Comparison of ENCODE assay signal across 21 cellular contexts in the genomic region with DNA sequence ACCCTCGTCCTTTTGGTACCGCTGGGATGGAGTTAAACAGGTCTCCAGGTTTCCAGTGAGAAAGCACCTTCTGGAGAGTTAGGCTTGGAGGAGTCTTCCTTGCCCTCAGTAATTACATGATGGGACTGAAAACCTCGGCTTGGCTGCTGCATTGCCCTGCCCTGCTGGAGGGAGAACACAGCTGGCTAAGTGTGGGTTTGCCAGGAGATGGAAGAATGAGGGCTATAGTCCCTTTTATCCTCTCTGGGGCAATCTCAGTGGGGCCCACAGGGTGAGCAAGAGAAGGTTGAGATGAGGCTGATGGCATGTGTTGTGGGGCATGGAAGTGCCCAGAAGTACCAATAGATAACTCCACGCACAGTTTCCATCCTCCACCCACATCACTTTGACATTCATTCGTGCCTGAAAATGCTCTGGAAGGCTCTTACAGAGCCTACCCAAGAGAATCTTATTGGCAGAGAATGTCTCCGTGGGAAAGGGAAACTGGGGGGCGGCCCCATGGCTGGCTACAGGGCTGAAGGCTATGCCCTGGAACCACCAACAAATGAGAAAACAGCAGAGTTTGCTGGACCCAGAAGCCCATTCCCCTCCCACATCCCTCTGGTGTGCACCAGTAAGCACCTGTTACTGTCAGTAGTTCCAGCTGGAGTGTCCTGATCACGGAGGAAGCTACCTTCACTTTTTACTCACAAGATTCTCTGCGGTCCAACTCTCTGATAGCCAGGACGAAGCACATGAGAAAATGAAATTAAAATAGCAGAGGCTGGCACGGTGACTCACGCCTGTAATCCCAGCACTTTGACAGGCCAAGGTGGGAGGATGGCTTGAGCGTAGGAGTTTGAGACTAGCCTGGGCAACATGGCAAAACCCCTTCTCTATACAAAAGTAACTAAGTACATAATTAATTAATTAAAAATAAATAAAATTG. TPM values are rescaled to one million over a fixed set of nuclear protein-coding genes. Genes with fewer than 3 reads are reported as not detected.
A peak's percentile ranks its signal among the peaks of the same experiment; 100 is the strongest.
DNase-seq lines count a peak whose midpoint lies in the region; ATAC-seq and TF ChIP-seq lines count a peak whose summit lies in the region.
"Had no signal": no experiment of that assay in that cellular context is flagged by ENCODE, and none has a peak within 500 bp of the region (broad histone marks: within the 10 kb centered on the region; RNA-seq: fewer than 3 reads in every experiment).

No MANE protein-coding gene starts in this region.

- peaks cover 23 to 47% of the 10 kb centered on the region in 2 experiments for H3K27me3 ChIP-seq in mesenchymal stem cell (ENCODE audit: control insufficient read depth in 1 of 2, insufficient read depth in 1 of 2, low read length in 2 of 2)
- H3K27me3 ChIP-seq in gastrocnemius medialis, result no peaks in the 10 kb centered on the region
- H3K27me3 ChIP-seq: SJSA1 had no signal

- H3K4me1 Mint-ChIP-seq in activated CD8-positive, alpha-beta memory T cell treated with anti-CD3 and anti-CD28 coated beads, Interleukin-2, amount 10 ng/mL, durations not matched to agents 7 days and 5 days, result no peaks in the 10 kb centered on the region
- H3K4me1 Mint-ChIP-seq: IgD-negative memory B cell had no signal

- no peaks in the 10 kb centered on the region for H3K36me3 Mint-ChIP-seq in activated CD8-positive, alpha-beta memory T cell treated with anti-CD3 and anti-CD28 coated beads, Interleukin-2, amount 10 ng/mL, durations not matched to agents 7 days and 5 days
- H3K36me3 Mint-ChIP-seq: CD8-positive, alpha-beta T cell; IgD-negative memory B cell had no signal

- H3K27ac ChIP-seq in mesenchymal stem cell (ENCODE audit: low read length, poor library complexity, severe bottlenecking), result no peak overlapping the region
- H3K27ac ChIP-seq in gastrocnemius medialis, result no peak overlapping the region
- H3K27ac ChIP-seq: 22Rv1, SJSA1 had no signal

- no peak overlapping the region for H3K9ac ChIP-seq in mesenchymal stem cell (ENCODE audit: low read length)

- H2BK5ac ChIP-seq in mesenchymal stem cell (ENCODE audit: low read depth, low read length, poor library complexity, severe bottlenecking), result no peak overlapping the region

- no peak overlapping the region for H3K4ac ChIP-seq in mesenchymal stem cell (ENCODE audit: low read depth in 1 of 2, low read length in 2 of 2)

- no peaks in the 10 kb centered on the region for H3K79me1 ChIP-seq in mesenchymal stem cell (replicated peaks; ENCODE audit: low read length, poor library complexity, severe bottlenecking)

- peak overlapping the region in 1 of 2 experiments; percentile 32 for H2BK12ac ChIP-seq in mesenchymal stem cell (ENCODE audit: low read length in 2 of 2)

- H2BK120ac ChIP-seq in mesenchymal stem cell (ENCODE audit: low read depth, low read length), result no peak overlapping the region

- H3K4me1 ChIP-seq in mesenchymal stem cell (ENCODE audit: control insufficient read depth, insufficient read depth, low read depth, low read length) (no peaks in the 10 kb centered on the region), gastrocnemius medialis (no peaks in the 10 kb centered on the region)
- H3K4me1 ChIP-seq: SJSA1 had no signal

- no peak overlapping the region for H3K18ac ChIP-seq in mesenchymal stem cell (ENCODE audit: low read depth in 1 of 2, low read length in 2 of 2)

- H3K4me3 Mint-ChIP-seq in activated CD8-positive, alpha-beta memory T cell treated with anti-CD3 and anti-CD28 coated beads, Interleukin-2, amount 10 ng/mL, durations not matched to agents 7 days and 5 days, result no peak overlapping the region
- H3K4me3 Mint-ChIP-seq: CD8-positive, alpha-beta T cell; IgD-negative memory B cell had no signal

- no peak overlapping the region for H2AK5ac ChIP-seq in mesenchymal stem cell (ENCODE audit: low read length, severe bottlenecking)

- CTCF ChIA-PET in activated CD8-positive, alpha-beta memory T cell treated with anti-CD3 and anti-CD28 coated beads, Interleukin-2, amount 10 ng/mL, durations not matched to agents 7 days and 5 days (lab: Charles Lee), result no interaction called here

- no peak overlapping the region for H3K23ac ChIP-seq in mesenchymal stem cell (ENCODE audit: low read length in 2 of 2)

- TF ChIP-seq POLR2A in gastrocnemius medialis (IDR thresholded peaks at IDR 0.05), result no peak

- ATAC-seq in gastrocnemius medialis (peak; percentile 27 to 79), left lobe of liver (no peak), GM21737 (IDR thresholded peaks at IDR 0.05; ENCODE audit: unreplicated experiment) (no peak)
- ATAC-seq in activated CD8-positive, alpha-beta memory T cell treated with anti-CD3 and anti-CD28 coated beads, Interleukin-2, amount 10 ng/mL, durations not matched to agents 7 days and 5 days, result no peak
- ATAC-seq: CD8-positive, alpha-beta T cell had no signal

- 88% methylated on average over 12 of the region's 13 CpGs for WGBS in mesenchymal stem cell

- peak overlapping the region; percentile 40 for H2BK15ac ChIP-seq in mesenchymal stem cell (ENCODE audit: low read depth, poor library complexity, severe bottlenecking)

- no peaks in the 10 kb centered on the region for H3K9me3 Mint-ChIP-seq in activated CD8-positive, alpha-beta memory T cell treated with anti-CD3 and anti-CD28 coated beads, Interleukin-2, amount 10 ng/mL, durations not matched to agents 7 days and 5 days (ENCODE audit: low read depth)
- H3K9me3 Mint-ChIP-seq: CD8-positive, alpha-beta T cell; IgD-negative memory B cell had no signal

- H3K27ac Mint-ChIP-seq in activated CD8-positive, alpha-beta memory T cell treated with anti-CD3 and anti-CD28 coated beads, Interleukin-2, amount 10 ng/mL, durations not matched to agents 7 days and 5 days, result no peak overlapping the region
- H3K27ac Mint-ChIP-seq: CD8-positive, alpha-beta T cell; IgD-negative memory B cell had no signal

- H3K14ac ChIP-seq in mesenchymal stem cell (ENCODE audit: low read length in 2 of 2), result no peak overlapping the region

- DNase-seq in NCI-H2227 (lab: John Stamatoyannopoulos, UW; ENCODE audit: unreplicated experiment) (peak; percentile 39), NCI-H2227 treated with DMSO at 0.1 percent for 48 hours (lab: John Stamatoyannopoulos, UW) (no peak), RPMI8226 (peak; percentile 23), mesenchymal stem cell (no peak), gastrocnemius medialis (no peak), left lobe of liver (ENCODE audit: low spot score) (no peak)
- DNase-seq in activated CD8-positive, alpha-beta memory T cell treated with anti-CD3 and anti-CD28 coated beads, Interleukin-2, amount 10 ng/mL, durations not matched to agents 7 days and 5 days, result no peak
- DNase-seq: C1 segment of cervical spinal cord; Calu3; CD8-positive, alpha-beta T cell; GDM1; MV-4-11; NCI-H1105 treated with DMSO at 0.1 percent for 48 hours; NCI-H2029 treated with DMSO at 0.1 percent for 48 hours; NCI-H2171 treated with DMSO at 0.1 percent for 48 hours; NCI-H748 treated with DMSO at 0.1 percent for 48 hours had no signal

- H3K27me3 Mint-ChIP-seq in activated CD8-positive, alpha-beta memory T cell treated with anti-CD3 and anti-CD28 coated beads, Interleukin-2, amount 10 ng/mL, durations not matched to agents 7 days and 5 days, result peaks cover 17% of the 10 kb centered on the region
- H3K27me3 Mint-ChIP-seq: IgD-negative memory B cell had no signal

- H3K9me3 ChIP-seq in mesenchymal stem cell (ENCODE audit: control insufficient read depth, low read length), result peaks cover 1% of the 10 kb centered on the region
- no peaks in the 10 kb centered on the region for H3K9me3 ChIP-seq in gastrocnemius medialis
- H3K9me3 ChIP-seq: SJSA1 had no signal

- in situ Hi-C loops in gastrocnemius medialis (cut with MboI; ENCODE audit: low sequenced_read_pairs in 4 of 4), result no loop called here

- H3K36me3 ChIP-seq in mesenchymal stem cell (ENCODE audit: control insufficient read depth in 1 of 2, insufficient read depth in 2 of 2, low read depth in 1 of 2, low read length in 2 of 2), result no peaks in the 10 kb centered on the region
- no peaks in the 10 kb centered on the region for H3K36me3 ChIP-seq in gastrocnemius medialis
- H3K36me3 ChIP-seq: SJSA1 had no signal

- H3K4me3 ChIP-seq in mesenchymal stem cell (ENCODE audit: insufficient read depth in 1 of 2, low read depth in 1 of 2, low read length in 2 of 2) (no peak overlapping the region), gastrocnemius medialis (no peak overlapping the region)
- H3K4me3 ChIP-seq: SJSA1 had no signal

- H2AFZ ChIP-seq in mesenchymal stem cell (ENCODE audit: low read depth, low read length), result no peak overlapping the region

- no peak overlapping the region for H4K91ac ChIP-seq in mesenchymal stem cell (ENCODE audit: low read length)

- no peak overlapping the region for H4K8ac ChIP-seq in mesenchymal stem cell (ENCODE audit: low read length)

- no peak overlapping the region for H3K4me2 ChIP-seq in mesenchymal stem cell (ENCODE audit: low read length, poor library complexity, severe bottlenecking)

- intact Hi-C loops in gastrocnemius medialis (cut with DNase I; ENCODE audit: low total_unique reads), result no loop called here

- TF ChIP-seq CTCF in gastrocnemius medialis (IDR thresholded peaks at IDR 0.05 in 4 of 5, conservative IDR thresholded peaks at IDR 0.05 in 1 of 5), result no peak

RNA-seq across cellular contexts. Expression of a gene that starts 22.9 kb away (rescaled TPM):
- 0.12 TPM for polyA plus RNA-seq in mesenchymal stem cell (2013, experiment 1 of 2)
- polyA plus RNA-seq in mesenchymal stem cell (2013, experiment 2 of 2), result 0.01 TPM
- total RNA-seq in gastrocnemius medialis, result 10 to 100 TPM in 1 of 4 donors, 1 to 10 TPM in 3; 2.7 to 30.7 (median 5.2) TPM
- total RNA-seq in left lobe of liver, result 26.7 TPM
- not detected for total RNA-seq in activated CD8-positive, alpha-beta memory T cell treated with anti-CD3 and anti-CD28 coated beads, Interleukin-2, amount 10 ng/mL, durations not matched to agents 7 days and 5 days
- total RNA-seq: Calu3; CD8-positive, alpha-beta T cell; H4 had no signal
- polyA plus RNA-seq: IgD-negative memory B cell had no signal

Comparison
In these comparisons a context has a peak if more than half of its experiments do, and no peak if none do; other contexts are left out.
1. DNase-seq: peak in NCI-H2227 (single experiment) and RPMI8226 (single experiment); none in NCI-H2227 treated with DMSO at 0.1 percent for 48 hours (single experiment), mesenchymal stem cell (single experiment), gastrocnemius medialis (0 of 2), left lobe of liver (single experiment) and activated CD8-positive, alpha-beta memory T cell treated with anti-CD3 and anti-CD28 coated beads, Interleukin-2, amount 10 ng/mL, durations not matched to agents 7 days and 5 days (single experiment).
2. ATAC-seq: peak in gastrocnemius medialis (2 of 2); none in left lobe of liver (single experiment), activated CD8-positive, alpha-beta memory T cell treated with anti-CD3 and anti-CD28 coated beads, Interleukin-2, amount 10 ng/mL, durations not matched to agents 7 days and 5 days (single experiment) and GM21737 (single experiment).